In genomic region chr21:41857771-41858300, GRCh38 we compare ENCODE assay signal across 27 cellular contexts. TPM values are rescaled to one million over a fixed set of nuclear protein-coding genes. Genes with fewer than 3 reads are reported as not detected.
DNase-seq lines count a peak whose midpoint lies in the region; ATAC-seq and TF ChIP-seq lines count a peak whose summit lies in the region.
"Had no signal": no experiment of that assay in that cellular context is flagged by ENCODE, and none has a peak within 500 bp of the region (broad histone marks: within the 10 kb centered on the region; RNA-seq: fewer than 3 reads in every experiment).

No MANE protein-coding gene starts in this region.

- WGBS in heart right ventricle, 2 donors, result 97% methylated on average over 14 of the region's 14 CpGs
- WGBS in thyroid gland, 2 donors, result 92 to 96% methylated on average over 14 of the region's 14 CpGs

- no peaks in the 10 kb centered on the region for H3K9me3 ChIP-seq in heart right ventricle
- no peaks in the 10 kb centered on the region for H3K9me3 ChIP-seq in T-helper 17 cell (ENCODE audit: control insufficient read depth, low read length, poor library complexity, severe bottlenecking)
- H3K9me3 ChIP-seq in thyroid gland, result no peaks in the 10 kb centered on the region
- H3K9me3 ChIP-seq: A549, Caco-2, MG63 had no signal

- H3K27ac Mint-ChIP-seq in T-helper 17 cell, result no peak overlapping the region

- H3K27me3 Mint-ChIP-seq in T-helper 17 cell, result no peaks in the 10 kb centered on the region
- H3K27me3 Mint-ChIP-seq: CD4-positive, alpha-beta memory T cell had no signal

- H3K4me1 ChIP-seq in heart right ventricle, result peaks cover 0 to 8% (median 0%) of the 10 kb centered on the region in 9 donors
- H3K4me1 ChIP-seq in thyroid gland, result no peaks in the 10 kb centered on the region
- H3K4me1 ChIP-seq: Caco-2 had no signal

- no peak overlapping the region for H3K4me3 ChIP-seq in heart right ventricle
- no peak overlapping the region for H3K4me3 ChIP-seq in thyroid gland (replicated peaks in 1 of 3)
- H3K4me3 ChIP-seq: A549, GM12878, K562, MG63 had no signal

- H3K27ac ChIP-seq in heart right ventricle (no peak overlapping the region), thyroid gland (no peak overlapping the region)
- H3K27ac ChIP-seq: A549, RWPE1 had no signal

- H3K4me1 Mint-ChIP-seq in T-helper 17 cell, result peaks cover 6% of the 10 kb centered on the region

- intact Hi-C loops in cardiac septum (cut with DNase I) (no loop called here), heart right ventricle (cut with DNase I) (no loop called here), posterior vena cava (cut with DNase I) (no loop called here), thyroid gland (cut with DNase I) (no loop called here)

- TF ChIP-seq POLR2A in thyroid gland (IDR thresholded peaks at IDR 0.05), result no peak

- TF ChIP-seq CTCF in heart right ventricle (IDR thresholded peaks at IDR 0.05) (no peak), thyroid gland (IDR thresholded peaks at IDR 0.05) (no peak)

- H3K4me3 Mint-ChIP-seq in T-helper 17 cell, result peak overlapping the region; percentile 5
- H3K4me3 Mint-ChIP-seq: CD4-positive, alpha-beta memory T cell had no signal

- DNase-seq in cardiac septum (ENCODE audit: low spot score) (peak; percentile 19), heart right ventricle (no peak), T-helper 17 cell (no peak), posterior vena cava (ENCODE audit: low spot score) (peak; percentile 30), thyroid gland (no peak)
- DNase-seq in activated CD4-positive, alpha-beta T cell treated with anti-CD3 and anti-CD28 coated beads for 1 hour, result no peak
- DNase-seq: AML-193; C1 segment of cervical spinal cord; Caco-2; CD4-positive, alpha-beta memory T cell; EL; GDM1; Kasumi-1; MG63; NCI-H1105 treated with DMSO at 0.1 percent for 48 hours; NCI-H146; NCI-H2029; NCI-H526 treated with DMSO at 0.1 percent for 48 hours; SHP77 had no signal

- peaks cover 9% of the 10 kb centered on the region for H3K36me3 Mint-ChIP-seq in T-helper 17 cell (ENCODE audit: low read depth)

- H3K27me3 ChIP-seq in heart right ventricle, result no peaks in the 10 kb centered on the region
- no peaks in the 10 kb centered on the region for H3K27me3 ChIP-seq in thyroid gland
- H3K27me3 ChIP-seq: MG63 had no signal

- ATAC-seq in heart right ventricle (no peak), T-helper 17 cell (no peak), HG03571 (IDR thresholded peaks at IDR 0.05; ENCODE audit: unreplicated experiment) (no peak)
- ATAC-seq: A549, GM12878, HCT116, HepG2, K562, Panc1 had no signal

- peaks cover 0 to 62% (median 14%) of the 10 kb centered on the region in 9 donors for H3K36me3 ChIP-seq in heart right ventricle
- H3K36me3 ChIP-seq in thyroid gland, result peaks cover 0 to 15% of the 10 kb centered on the region in 2 donors

RNA-seq across cellular contexts. Expression of gene PRDM15, which starts 21.3 kb away (rescaled TPM):
- total RNA-seq in cardiac septum (3.5 TPM), heart right ventricle (1 to 10 TPM; 2.0 to 5.8 (median 3.2) TPM), T-helper 17 cell (10 to 100 TPM; 11.0 to 13.4 TPM), posterior vena cava (1 to 10 TPM; 2.9 to 5.0 TPM), thyroid gland (10 to 100 TPM in 1 of 4 donors, 1 to 10 TPM in 3; 4.7 to 12.3 (median 7.3) TPM)
- polyA plus RNA-seq in heart right ventricle, result 1 to 10 TPM; 1.0 to 4.1 TPM

Comparison
In these comparisons a context has a peak if more than half of its experiments do, and no peak if none do; other contexts are left out.
1. DNase-seq: peak in cardiac septum (single experiment) and posterior vena cava (single experiment); none in heart right ventricle (0 of 2), T-helper 17 cell (0 of 3), activated CD4-positive, alpha-beta T cell treated with anti-CD3 and anti-CD28 coated beads for 1 hour (single experiment) and thyroid gland (0 of 2).